8 cellular contexts compared by ENCODE assay signal in genomic region chr1:212607206-212607923, GRCh38. TPM values are rescaled to one million over a fixed set of nuclear protein-coding genes. Genes with fewer than 3 reads are reported as not detected.
DNase-seq lines count a peak whose midpoint lies in the region; ATAC-seq, FAIRE-seq and TF ChIP-seq lines count a peak whose summit lies in the region.

No MANE protein-coding gene starts in this region.

- H3K9ac ChIP-seq in subcutaneous abdominal adipose tissue (ENCODE audit: low read length in 5 of 5) = peak overlapping the region in 4 of 5 donors; percentile 69 to 84 (median 76)

- DNase-seq in NCI-H510A treated with DMSO at 0.1 percent for 48 hours (lab: John Stamatoyannopoulos, UW) (peak; percentile 23), NCI-H510A (lab: John Stamatoyannopoulos, UW) (no peak), NCI-H345 treated with DMSO at 0.1 percent for 48 hours (lab: John Stamatoyannopoulos, UW; ENCODE audit: unreplicated experiment) (peak; percentile 37), body of pancreas (peak; percentile 65 to 78 (median 76)), left colon (peak; percentile 47 to 48), RCC 7860 (ENCODE audit: low spot score) (no peak)

- peaks cover 52% of the 10 kb centered on the region for H3K4me1 ChIP-seq in body of pancreas
- peaks cover 0 to 50% (median 39%) of the 10 kb centered on the region in 5 donors for H3K4me1 ChIP-seq in subcutaneous abdominal adipose tissue (ENCODE audit: control insufficient read depth in 5 of 5, insufficient read depth in 5 of 5, low read length in 5 of 5)

- no peaks in the 10 kb centered on the region for H3K27me3 ChIP-seq in body of pancreas
- peaks cover 16 to 41% (median 25%) of the 10 kb centered on the region in 5 donors for H3K27me3 ChIP-seq in subcutaneous abdominal adipose tissue (ENCODE audit: control insufficient read depth in 5 of 5, insufficient read depth in 4 of 5, low read length in 5 of 5)

- H3K36me3 ChIP-seq in body of pancreas (replicated peaks in 1 of 2; ENCODE audit: insufficient read depth in 1 of 2, low read depth in 2 of 2) (no peaks in the 10 kb centered on the region), subcutaneous abdominal adipose tissue (ENCODE audit: control insufficient read depth in 5 of 5, insufficient read depth in 5 of 5, low read length in 5 of 5) (no peaks in the 10 kb centered on the region)

- peak; percentile 32 to 73 (median 53) for TF ChIP-seq POLR2A in body of pancreas (IDR thresholded peaks at IDR 0.05)

- no peak for FAIRE-seq in RCC 7860 (lab: Jason Lieb, UNC)

- WGBS in body of pancreas, 2 donors = 1% methylated on average over 27 to 34 of the region's 34 CpGs

- ATAC-seq in body of pancreas (no peak), left colon (peak; percentile 10), HG03432 (IDR thresholded peaks at IDR 0.05; ENCODE audit: unreplicated experiment) (no peak)

- TF ChIP-seq CTCF in body of pancreas (IDR thresholded peaks at IDR 0.05) = no peak

- no peaks in the 10 kb centered on the region for H3K9me3 ChIP-seq in body of pancreas
- no peaks in the 10 kb centered on the region for H3K9me3 ChIP-seq in subcutaneous abdominal adipose tissue (ENCODE audit: control insufficient read depth in 5 of 5, low read length in 5 of 5)

- peak overlapping the region; percentile 94 to 99 (median 97) for H3K27ac ChIP-seq in body of pancreas
- no peak overlapping the region for H3K27ac ChIP-seq in subcutaneous abdominal adipose tissue (ENCODE audit: low read depth, low read length)

- H3K4me3 ChIP-seq in body of pancreas = peak overlapping the region; percentile 3 to 18
- peak overlapping the region; percentile 45 to 87 (median 73) for H3K4me3 ChIP-seq in subcutaneous abdominal adipose tissue (ENCODE audit: low read depth in 1 of 5, low read length in 5 of 5)

- intact Hi-C loops in body of pancreas (cut with DNase I) = no loop called here
- intact Hi-C loops in left colon (cut with DNase I, micrococcal nuclease) = no loop called here

RNA-seq across cellular contexts. Expression of gene ATF3, which starts 1.2 kb away (rescaled TPM):
- total RNA-seq in body of pancreas (10 to 100 TPM in 1 of 2 donors, 1 to 10 TPM in 1; 8.6 to 27.0 TPM), left colon (10 to 100 TPM; 52.5 to 58.2 TPM)

Comparison
In these comparisons a context has a peak if more than half of its experiments do, and no peak if none do; other contexts are left out.
1. DNase-seq: peak in NCI-H510A treated with DMSO at 0.1 percent for 48 hours (single experiment), NCI-H345 treated with DMSO at 0.1 percent for 48 hours (single experiment), body of pancreas (4 of 4) and left colon (2 of 2); none in NCI-H510A (single experiment) and RCC 7860 (single experiment).